19 cellular contexts compared by ENCODE assay signal in genomic region chr1:247294282-247294681, GRCh38. TPM values are rescaled to one million over a fixed set of nuclear protein-coding genes. Genes with fewer than 3 reads are reported as not detected.
DNase-seq lines count a peak whose midpoint lies in the region; ATAC-seq and TF ChIP-seq lines count a peak whose summit lies in the region.
"Had no signal": no experiment of that assay in that cellular context is flagged by ENCODE, and none has a peak within 500 bp of the region (broad histone marks: within the 10 kb centered on the region; RNA-seq: fewer than 3 reads in every experiment).

No MANE protein-coding gene starts in this region.

- peak overlapping the region; percentile 35 for H3K4me2 ChIP-seq in GM23338

- H3K27ac ChIP-seq in GM23338 (ENCODE audit: low read depth): no peak overlapping the region
- H3K27ac ChIP-seq: ascending aorta, SJSA1 had no signal

- H3K4me3 Mint-ChIP-seq in GM23338 (peak overlapping the region; percentile 35), WTC11 (peak overlapping the region; percentile 39; the same call in 1 of the 2 replicates)
- H3K4me3 Mint-ChIP-seq in activated T-cell treated with anti-CD3 and anti-CD28 coated beads, Interleukin-2, amount 50 U/mL, for 24 hours: no peak overlapping the region
- H3K4me3 Mint-ChIP-seq: activated CD4-positive, alpha-beta memory T cell treated with anti-CD3 and anti-CD28 coated beads for 36 hours; natural killer cell treated with Interleukin-12 subunit alpha and Interleukin-12 subunit beta and Interleukin-15 and Interleukin-18, amount 100 ng/mL, for 72 hours had no signal

- no peak overlapping the region for H2AFZ ChIP-seq in GM23338

- H3K9me2 ChIP-seq in GM23338 (ENCODE audit: insufficient read depth): peaks cover 14% of the 10 kb centered on the region; the same call in 1 of the 2 replicates

- H3K27ac Mint-ChIP-seq in GM23338: no peak overlapping the region
- no peak overlapping the region for H3K27ac Mint-ChIP-seq in WTC11
- H3K27ac Mint-ChIP-seq in activated T-cell treated with anti-CD3 and anti-CD28 coated beads, Interleukin-2, amount 50 U/mL, for 24 hours: no peak overlapping the region
- H3K27ac Mint-ChIP-seq: activated CD4-positive, alpha-beta memory T cell treated with anti-CD3 and anti-CD28 coated beads for 36 hours; natural killer cell treated with Interleukin-12 subunit alpha and Interleukin-12 subunit beta and Interleukin-15 and Interleukin-18, amount 100 ng/mL, for 72 hours had no signal

- no peaks in the 10 kb centered on the region for H4K20me1 ChIP-seq in GM23338 (replicated peaks; ENCODE audit: insufficient read depth)

- no peaks in the 10 kb centered on the region for H3K79me2 ChIP-seq in GM23338 (replicated peaks; ENCODE audit: insufficient read depth)

- H3K36me3 ChIP-seq in GM23338 (ENCODE audit: insufficient read depth): no peaks in the 10 kb centered on the region

- H3K27me3 Mint-ChIP-seq in GM23338 (ENCODE audit: insufficient read depth, low read depth, poor library complexity) (peaks cover 5% of the 10 kb centered on the region), WTC11 (ENCODE audit: low read depth) (no peaks in the 10 kb centered on the region)
- no peaks in the 10 kb centered on the region for H3K27me3 Mint-ChIP-seq in activated T-cell treated with anti-CD3 and anti-CD28 coated beads, Interleukin-2, amount 50 U/mL, for 24 hours
- H3K27me3 Mint-ChIP-seq: activated CD4-positive, alpha-beta memory T cell treated with anti-CD3 and anti-CD28 coated beads for 36 hours; natural killer cell treated with Interleukin-12 subunit alpha and Interleukin-12 subunit beta and Interleukin-15 and Interleukin-18, amount 100 ng/mL, for 72 hours had no signal

- DNase-seq in GM23338 (ENCODE audit: low spot score) (no peak), WTC11 (ENCODE audit: low spot score) (no peak), fibroblast of the aortic adventitia (ENCODE audit: low read depth) (peak; percentile 58), stromal cell of bone marrow (ENCODE audit: low read depth) (peak; percentile 27), AML-193 (lab: John Stamatoyannopoulos, UW) (no peak), G401 (ENCODE audit: low spot score) (no peak)
- no peak for DNase-seq in activated T-cell treated with anti-CD3 and anti-CD28 coated beads, Interleukin-2, amount 50 U/mL, for 24 hours
- DNase-seq: activated CD4-positive, alpha-beta memory T cell treated with anti-CD3 and anti-CD28 coated beads for 36 hours; COR-L47; hypothalamus; MV-4-11; NCI-H2107; retina; stimulated activated CD4-positive, alpha-beta T cell treated with anti-CD3 and anti-CD28 coated beads, Interleukin-4, amount 100 ng/mL, for 1 hour had no signal

- H3K4me1 Mint-ChIP-seq in GM23338: peaks cover 77% of the 10 kb centered on the region
- H3K4me1 Mint-ChIP-seq in WTC11: peaks cover 78% of the 10 kb centered on the region
- peaks cover 7% of the 10 kb centered on the region for H3K4me1 Mint-ChIP-seq in activated T-cell treated with anti-CD3 and anti-CD28 coated beads, Interleukin-2, amount 50 U/mL, for 24 hours (ENCODE audit: low read depth)

- H3K4me1 ChIP-seq in GM23338 (ENCODE audit: insufficient read depth): peaks cover 75% of the 10 kb centered on the region
- H3K4me1 ChIP-seq: ascending aorta, SJSA1 had no signal

- CTCF ChIA-PET in WTC11 (lab: Charles Lee): no interaction called here

- POLR2A ChIA-PET in WTC11 (lab: Charles Lee): interaction anchor here (0.7 to 1.0 kb wide), 2 partner anchors 29 to 37 kb away, joined by 3 to 5 read pairs; no protein-coding TSS in a partner anchor

- in situ Hi-C loops in G401 (cut with HindIII; ENCODE audit: low sequenced_read_pairs): no loop called here

- ATAC-seq in GM23338 (no peak), WTC11 (no peak)
- ATAC-seq: natural killer cell treated with Interleukin-12 subunit alpha and Interleukin-12 subunit beta and Interleukin-15 and Interleukin-18, amount 100 ng/mL, for 72 hours had no signal

- TF ChIP-seq CTCF in GM23338 (conservative IDR thresholded peaks at IDR 0.05; ENCODE audit: low read depth in 2 of 2): no peak
- TF ChIP-seq CTCF in WTC11 (IDR thresholded peaks at IDR 0.05): no peak
- no peak for TF ChIP-seq CTCF in fibroblast of the aortic adventitia (IDR thresholded peaks at IDR 0.05; ENCODE audit: insufficient read depth, low read length)

- no peaks in the 10 kb centered on the region for H3K27me3 ChIP-seq in GM23338 (ENCODE audit: insufficient read depth)
- H3K27me3 ChIP-seq: ascending aorta, SJSA1 had no signal

- H3K36me3 Mint-ChIP-seq in GM23338 (ENCODE audit: low read depth) (peaks cover 30% of the 10 kb centered on the region), WTC11 (peaks cover 3% of the 10 kb centered on the region; the same call in 1 of the 2 replicates)
- H3K36me3 Mint-ChIP-seq in activated T-cell treated with anti-CD3 and anti-CD28 coated beads, Interleukin-2, amount 50 U/mL, for 24 hours (ENCODE audit: low read depth): peaks cover 8% of the 10 kb centered on the region
- H3K36me3 Mint-ChIP-seq: natural killer cell treated with Interleukin-12 subunit alpha and Interleukin-12 subunit beta and Interleukin-15 and Interleukin-18, amount 100 ng/mL, for 72 hours had no signal

- peaks cover under 1% of the 10 kb centered on the region for H3F3A ChIP-seq in GM23338 (replicated peaks; ENCODE audit: low read depth)

- peak overlapping the region; percentile 15; the same call in 1 of the 2 replicates for H3K4me3 ChIP-seq in GM23338
- no peak overlapping the region for H3K4me3 ChIP-seq in fibroblast of the aortic adventitia (ENCODE audit: low read depth, low read length)
- H3K4me3 ChIP-seq: ascending aorta, SJSA1 had no signal

- no peaks in the 10 kb centered on the region; the same call in 1 of the 3 replicates for H3K9me3 Mint-ChIP-seq in GM23338
- H3K9me3 Mint-ChIP-seq in WTC11: no peaks in the 10 kb centered on the region
- peaks cover 2% of the 10 kb centered on the region for H3K9me3 Mint-ChIP-seq in activated T-cell treated with anti-CD3 and anti-CD28 coated beads, Interleukin-2, amount 50 U/mL, for 24 hours
- H3K9me3 Mint-ChIP-seq: activated CD4-positive, alpha-beta memory T cell treated with anti-CD3 and anti-CD28 coated beads for 36 hours; natural killer cell treated with Interleukin-12 subunit alpha and Interleukin-12 subunit beta and Interleukin-15 and Interleukin-18, amount 100 ng/mL, for 72 hours had no signal

TF ChIP-seq in GM23338, 12 proteins besides CTCF, POLR2A, EP300 and RAD21:
- TF ChIP-seq JUNB (IDR thresholded peaks at IDR 0.05; ENCODE audit: unreplicated experiment) (no peak), ZNF331 (CRISPR knock-in tag; IDR thresholded peaks at IDR 0.05; ENCODE audit: low read depth) (no peak)

TF ChIP-seq in WTC11, 78 proteins besides CTCF, POLR2A, EP300 and RAD21:
- no peak for TF ChIP-seq CREB1 (CRISPR knock-in tag; IDR thresholded peaks at IDR 0.05)
- TF ChIP-seq RORB (CRISPR knock-in tag; IDR thresholded peaks at IDR 0.05): no peak
- TF ChIP-seq PRDM15 (CRISPR knock-in tag; IDR thresholded peaks at IDR 0.05): no peak

RNA-seq across cellular contexts. Expression of gene ZNF496, which starts 37.4 kb away (rescaled TPM):
- 102 and 127 TPM in 2 replicates for total RNA-seq in GM23338 (2014; rRNA removed; shearing (Covaris generic))
- polyA plus RNA-seq in GM23338 (2016; fragmentation: Nextera tagmentation; extraction: Ambion mirVana): 20.4 and 22.0 TPM in 2 replicates
- total RNA-seq in WTC11 (2021) (81.5 to 89.0 TPM (median 88.3 TPM) in 3 replicates), fibroblast of the aortic adventitia (ENCODE audit: low replicate concordance) (21.3 and 60.7 TPM in 2 replicates)
- 42.5 and 61.8 TPM in 2 replicates for total RNA-seq in G401 (2014; rRNA removed; shearing (Covaris generic))

RNA-seq across cellular contexts. Expression of gene VN1R5, which starts 38.4 kb away (rescaled TPM):
- not detected in 2 replicates for total RNA-seq in GM23338 (2014; rRNA removed; shearing (Covaris generic))
- not detected in 2 replicates for polyA plus RNA-seq in GM23338 (2016; fragmentation: Nextera tagmentation; extraction: Ambion mirVana)
- total RNA-seq in WTC11 (2021) (not detected in 3 replicates), fibroblast of the aortic adventitia (ENCODE audit: low replicate concordance) (not detected in 2 replicates)
- total RNA-seq in G401 (2014; rRNA removed; shearing (Covaris generic)): not detected in 2 replicates
- total RNA-seq: activated CD4-positive, alpha-beta memory T cell treated with anti-CD3 and anti-CD28 coated beads for 36 hours; ascending aorta; liver; natural killer cell treated with Interleukin-12 subunit alpha and Interleukin-12 subunit beta and Interleukin-15 and Interleukin-18, amount 100 ng/mL, for 72 hours; SJSA1; urinary bladder had no signal
- polyA plus RNA-seq: liver, urinary bladder had no signal

Comparison
In these comparisons a context has a peak if more than half of its experiments do, and no peak if none do; other contexts are left out.
1. DNase-seq: peak in fibroblast of the aortic adventitia (single experiment) and stromal cell of bone marrow (single experiment); none in GM23338 (single experiment), WTC11 (single experiment), activated T-cell treated with anti-CD3 and anti-CD28 coated beads, Interleukin-2, amount 50 U/mL, for 24 hours (single experiment), AML-193 (0 of 2) and G401 (single experiment).